Comparison of ENCODE assay signal across 28 cellular contexts in the genomic region with DNA sequence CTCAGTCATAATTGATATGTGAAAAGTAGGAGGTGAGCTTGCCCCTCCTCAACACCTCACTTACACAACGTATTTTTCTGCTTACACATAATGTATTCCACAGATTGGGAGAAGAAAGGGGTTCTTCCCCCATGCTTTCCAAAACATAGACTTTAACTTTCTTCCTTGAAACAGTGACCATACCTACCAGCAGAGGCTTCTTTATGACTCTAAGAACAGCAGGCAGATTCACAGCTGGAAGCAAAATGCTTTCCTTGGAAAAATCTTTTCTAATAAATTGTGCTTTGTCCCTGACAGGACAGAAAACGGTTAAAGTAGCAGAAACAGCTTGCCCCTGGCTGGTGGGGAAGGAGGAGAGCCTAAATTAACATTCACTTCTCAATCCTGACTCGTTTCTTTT.
DNase-seq lines count a peak whose midpoint lies in the region; ATAC-seq and TF ChIP-seq lines count a peak whose summit lies in the region.
"Had no signal": no experiment of that assay in that cellular context is flagged by ENCODE, and none has a peak within 500 bp of the region (broad histone marks: within the 10 kb centered on the region; RNA-seq: fewer than 3 reads in every experiment).

No MANE protein-coding gene starts in this region.

- TF ChIP-seq CTCF in MCF 10A (IDR thresholded peaks at IDR 0.05; ENCODE audit: unreplicated experiment) (no peak), breast epithelium (IDR thresholded peaks at IDR 0.05) (no peak), choroid plexus epithelial cell (conservative IDR thresholded peaks at IDR 0.05; ENCODE audit: low read depth, low read length) (peak; percentile 46)

- no peaks in the 10 kb centered on the region for H3K36me3 Mint-ChIP-seq in MCF 10A (ENCODE audit: insufficient read depth, unreplicated experiment)
- H3K36me3 Mint-ChIP-seq: activated naive CD8-positive, alpha-beta T cell treated with anti-CD3 and anti-CD28 coated beads for 36 hours; naive thymus-derived CD8-positive, alpha-beta T cell had no signal

- CTCF ChIA-PET in MCF 10A (lab: Yijun Ruan, JAX): interaction anchor here (0.6 to 0.8 kb wide), 4 partner anchors 10 to 638 kb away, joined by 3 read pairs; no protein-coding TSS in a partner anchor

- H4K8ac ChIP-seq in mesenchymal stem cell (ENCODE audit: low read length): no peak overlapping the region

- H2BK5ac ChIP-seq in mesenchymal stem cell (ENCODE audit: low read depth, low read length, poor library complexity, severe bottlenecking): no peak overlapping the region

- no peak overlapping the region for H3K4me3 Mint-ChIP-seq in MCF 10A (ENCODE audit: unreplicated experiment)
- H3K4me3 Mint-ChIP-seq: activated CD4-positive, alpha-beta T cell treated with anti-CD3 and anti-CD28 coated beads, Interleukin-2, amount 10 ng/mL, durations not matched to agents 24 days and 14 days; activated naive CD8-positive, alpha-beta T cell treated with anti-CD3 and anti-CD28 coated beads for 36 hours; activated T-cell treated with anti-CD3 and anti-CD28 coated beads, Interleukin-2, amount 50 U/mL, for 24 hours; naive thymus-derived CD8-positive, alpha-beta T cell; WTC11 had no signal

- H3K27me3 ChIP-seq in breast epithelium (no peaks in the 10 kb centered on the region), mesenchymal stem cell (ENCODE audit: control insufficient read depth in 1 of 2, insufficient read depth in 1 of 2, low read length in 2 of 2) (no peaks in the 10 kb centered on the region)
- H3K27me3 ChIP-seq: sigmoid colon, tibial artery had no signal

- H3K9me3 ChIP-seq in breast epithelium (no peaks in the 10 kb centered on the region), mesenchymal stem cell (ENCODE audit: control insufficient read depth, low read length) (no peaks in the 10 kb centered on the region)
- H3K9me3 ChIP-seq: sigmoid colon, tibial artery had no signal

- no TSS peak for BruUV-seq in MCF 10A (replicated peaks; lab: Mats Ljungman, UMichigan)

- intact Hi-C loops in MCF 10A (cut with micrococcal nuclease) (no loop called here), breast epithelium (cut with DNase I; ENCODE audit: low total_unique reads) (no loop called here), head of caudate nucleus (cut with DNase I) (no loop called here)

- no peak overlapping the region for H2AFZ ChIP-seq in mesenchymal stem cell (ENCODE audit: low read depth, low read length)

- H3K27me3 Mint-ChIP-seq in MCF 10A (ENCODE audit: insufficient read depth, unreplicated experiment): no peaks in the 10 kb centered on the region
- H3K27me3 Mint-ChIP-seq: activated CD4-positive, alpha-beta T cell treated with anti-CD3 and anti-CD28 coated beads, Interleukin-2, amount 10 ng/mL, durations not matched to agents 24 days and 14 days; activated naive CD8-positive, alpha-beta T cell treated with anti-CD3 and anti-CD28 coated beads for 36 hours; activated T-cell treated with anti-CD3 and anti-CD28 coated beads, Interleukin-2, amount 50 U/mL, for 24 hours; naive thymus-derived CD8-positive, alpha-beta T cell had no signal

- no peak overlapping the region for H3K4me2 ChIP-seq in mesenchymal stem cell (ENCODE audit: low read length, poor library complexity, severe bottlenecking)

- H3K27ac ChIP-seq in breast epithelium (no peak overlapping the region), mesenchymal stem cell (ENCODE audit: low read length, poor library complexity, severe bottlenecking) (no peak overlapping the region)
- H3K27ac ChIP-seq: 22Rv1, RWPE1, sigmoid colon had no signal

- no peak for ATAC-seq in GM21515 (IDR thresholded peaks at IDR 0.05; ENCODE audit: unreplicated experiment)
- ATAC-seq: left ventricle myocardium superior; naive thymus-derived CD8-positive, alpha-beta T cell; WTC11 had no signal

- DNase-seq in MCF 10A (ENCODE audit: unreplicated experiment): no peak
- no peak for DNase-seq in breast epithelium (ENCODE audit: low spot score in 2 of 2)
- peak; percentile 24 for DNase-seq in choroid plexus epithelial cell (ENCODE audit: low read depth)
- DNase-seq in mesenchymal stem cell: peak; percentile 28
- DNase-seq in activated CD8-positive, alpha-beta memory T cell treated with anti-CD3 and anti-CD28 coated beads, Interleukin-2, amount 50 U/mL, for 48 hours: no peak
- DNase-seq in head of caudate nucleus: no peak
- DNase-seq in central memory CD4-positive, alpha-beta T cell: no peak
- DNase-seq: activated CD4-positive, alpha-beta T cell treated with anti-CD3 and anti-CD28 coated beads, Interleukin-2, amount 10 ng/mL, durations not matched to agents 24 days and 14 days; activated effector memory CD4-positive, alpha-beta T cell treated with anti-CD3 and anti-CD28 coated beads, Interleukin-2, amount 50 U/mL, for 16 hours; activated naive CD8-positive, alpha-beta T cell treated with anti-CD3 and anti-CD28 coated beads for 36 hours; activated T-cell treated with anti-CD3 and anti-CD28 coated beads, Interleukin-2, amount 50 U/mL, for 24 hours; aorta; DMS79; islet precursor cell; left ventricle myocardium superior; naive thymus-derived CD8-positive, alpha-beta T cell; NCI-H1105; NCI-H187 treated with DMSO at 0.1 percent for 48 hours; NCI-H2171; occipital lobe; sigmoid colon; stimulated activated CD4-positive, alpha-beta T cell treated with anti-CD3 and anti-CD28 coated beads, Interleukin-4, amount 100 ng/mL, for 1 hour; T-helper 1 cell; tibial artery had no signal

- no peak overlapping the region for H3K18ac ChIP-seq in mesenchymal stem cell (ENCODE audit: low read depth in 1 of 2, low read length in 2 of 2)

- no peak overlapping the region for H2BK15ac ChIP-seq in mesenchymal stem cell (ENCODE audit: low read depth, poor library complexity, severe bottlenecking)

- H3K23ac ChIP-seq in mesenchymal stem cell (ENCODE audit: low read length in 2 of 2): no peak overlapping the region

- no peaks in the 10 kb centered on the region for H3K79me1 ChIP-seq in mesenchymal stem cell (replicated peaks; ENCODE audit: low read length, poor library complexity, severe bottlenecking)

- peaks cover 20% of the 10 kb centered on the region for H3K4me1 Mint-ChIP-seq in MCF 10A (ENCODE audit: insufficient read depth, unreplicated experiment)
- H3K4me1 Mint-ChIP-seq: activated CD4-positive, alpha-beta T cell treated with anti-CD3 and anti-CD28 coated beads, Interleukin-2, amount 10 ng/mL, durations not matched to agents 24 days and 14 days; activated naive CD8-positive, alpha-beta T cell treated with anti-CD3 and anti-CD28 coated beads for 36 hours; naive thymus-derived CD8-positive, alpha-beta T cell had no signal

- no peak overlapping the region for H3K9ac ChIP-seq in mesenchymal stem cell (ENCODE audit: low read length)

- whole genome bisulfite sequencing in mesenchymal stem cell: 32% methylated on average over 3 of the region's 3 CpGs

- no peak for TF ChIP-seq POLR2A in breast epithelium (IDR thresholded peaks at IDR 0.05)

- no peak overlapping the region for H3K4ac ChIP-seq in mesenchymal stem cell (ENCODE audit: low read depth in 1 of 2, low read length in 2 of 2)

- no peak overlapping the region for H2BK120ac ChIP-seq in mesenchymal stem cell (ENCODE audit: low read depth, low read length)

- no peaks in the 10 kb centered on the region for H3K9me3 Mint-ChIP-seq in MCF 10A (ENCODE audit: unreplicated experiment)
- H3K9me3 Mint-ChIP-seq: activated CD4-positive, alpha-beta T cell treated with anti-CD3 and anti-CD28 coated beads, Interleukin-2, amount 10 ng/mL, durations not matched to agents 24 days and 14 days; activated T-cell treated with anti-CD3 and anti-CD28 coated beads, Interleukin-2, amount 50 U/mL, for 24 hours; WTC11 had no signal

- no peak overlapping the region for H4K91ac ChIP-seq in mesenchymal stem cell (ENCODE audit: low read length)

- H2AK5ac ChIP-seq in mesenchymal stem cell (ENCODE audit: low read length, severe bottlenecking): no peak overlapping the region

- H3K36me3 ChIP-seq in breast epithelium: no peaks in the 10 kb centered on the region
- no peaks in the 10 kb centered on the region for H3K36me3 ChIP-seq in mesenchymal stem cell (ENCODE audit: control insufficient read depth in 1 of 2, insufficient read depth in 2 of 2, low read depth in 1 of 2, low read length in 2 of 2)
- H3K36me3 ChIP-seq: sigmoid colon, tibial artery had no signal

- no peaks in the 10 kb centered on the region for H3K4me1 ChIP-seq in breast epithelium
- no peaks in the 10 kb centered on the region for H3K4me1 ChIP-seq in mesenchymal stem cell (ENCODE audit: control insufficient read depth, insufficient read depth, low read depth, low read length)
- H3K4me1 ChIP-seq: sigmoid colon had no signal

- peak overlapping the region; percentile 52 for H3K27ac Mint-ChIP-seq in MCF 10A (ENCODE audit: low read depth, unreplicated experiment)
- H3K27ac Mint-ChIP-seq: activated CD4-positive, alpha-beta T cell treated with anti-CD3 and anti-CD28 coated beads, Interleukin-2, amount 10 ng/mL, durations not matched to agents 24 days and 14 days; activated naive CD8-positive, alpha-beta T cell treated with anti-CD3 and anti-CD28 coated beads for 36 hours; activated T-cell treated with anti-CD3 and anti-CD28 coated beads, Interleukin-2, amount 50 U/mL, for 24 hours; WTC11 had no signal

- H3K4me3 ChIP-seq in breast epithelium (no peak overlapping the region), choroid plexus epithelial cell (ENCODE audit: low read depth, low read length) (no peak overlapping the region), mesenchymal stem cell (ENCODE audit: insufficient read depth in 1 of 2, low read depth in 1 of 2, low read length in 2 of 2) (no peak overlapping the region)
- H3K4me3 ChIP-seq: sigmoid colon, tibial artery had no signal

- no peak overlapping the region for H3K14ac ChIP-seq in mesenchymal stem cell (ENCODE audit: low read length in 2 of 2)

- H2BK12ac ChIP-seq in mesenchymal stem cell (ENCODE audit: low read length in 2 of 2): no peak overlapping the region

- POLR2A ChIA-PET in MCF 10A (lab: Yijun Ruan, JAX): no interaction called here

Comparison
In these comparisons a context has a peak if more than half of its experiments do, and no peak if none do; other contexts are left out.
1. DNase-seq: peak in choroid plexus epithelial cell (single experiment) and mesenchymal stem cell (single experiment); none in MCF 10A (single experiment), breast epithelium (0 of 2), activated CD8-positive, alpha-beta memory T cell treated with anti-CD3 and anti-CD28 coated beads, Interleukin-2, amount 50 U/mL, for 48 hours (single experiment), head of caudate nucleus (0 of 42) and central memory CD4-positive, alpha-beta T cell (single experiment).